In the genomic region with DNA sequence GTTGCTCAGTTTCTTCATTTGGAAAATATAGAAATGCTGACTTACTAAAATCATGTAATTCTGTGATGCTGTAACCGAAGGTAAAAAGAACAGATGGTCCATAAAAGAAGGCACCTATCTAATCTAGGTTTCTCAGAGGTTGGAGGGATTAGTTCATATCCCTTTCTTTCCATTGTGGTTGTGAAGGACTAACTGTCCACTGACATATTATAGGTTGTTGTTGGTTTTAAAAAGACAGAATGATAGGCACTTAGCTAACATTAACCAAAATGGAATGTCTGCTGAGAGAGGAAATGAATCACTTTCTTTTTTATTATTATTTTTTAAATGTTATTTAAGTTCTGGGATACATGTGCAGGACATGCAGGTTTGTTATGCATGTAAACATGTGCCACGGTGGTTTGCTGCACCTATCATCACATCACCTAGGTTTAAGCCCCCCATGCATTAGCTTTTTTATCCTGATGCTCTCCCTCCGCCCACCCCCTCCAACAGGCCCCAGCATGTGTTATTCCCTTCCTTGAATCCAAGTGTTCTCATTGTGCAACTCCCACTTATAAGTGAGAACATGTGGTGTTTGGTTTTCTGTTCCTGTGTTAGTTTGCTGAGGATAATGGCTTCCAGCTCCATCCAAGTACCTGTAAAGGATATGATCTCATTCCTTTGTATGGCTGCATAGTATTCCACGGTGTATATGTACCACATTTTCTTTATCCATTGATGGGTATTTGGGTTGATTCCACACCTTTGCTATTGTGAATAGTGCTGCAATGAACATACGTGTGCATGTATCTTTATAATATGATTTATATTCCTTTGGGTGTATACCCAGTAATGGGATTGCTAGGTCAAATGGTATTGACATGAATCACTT, we compare ENCODE assay signal across 2 cellular contexts.
TF ChIP-seq lines count a peak whose summit lies in the region.

No MANE protein-coding gene starts in this region.

TF ChIP-seq in SK-N-SH treated with all-trans-retinoic acid at 6 μM for 48 hours, 23 proteins besides CTCF, POLR2A, EP300 and RAD21:
- TF ChIP-seq, protein P1, sequence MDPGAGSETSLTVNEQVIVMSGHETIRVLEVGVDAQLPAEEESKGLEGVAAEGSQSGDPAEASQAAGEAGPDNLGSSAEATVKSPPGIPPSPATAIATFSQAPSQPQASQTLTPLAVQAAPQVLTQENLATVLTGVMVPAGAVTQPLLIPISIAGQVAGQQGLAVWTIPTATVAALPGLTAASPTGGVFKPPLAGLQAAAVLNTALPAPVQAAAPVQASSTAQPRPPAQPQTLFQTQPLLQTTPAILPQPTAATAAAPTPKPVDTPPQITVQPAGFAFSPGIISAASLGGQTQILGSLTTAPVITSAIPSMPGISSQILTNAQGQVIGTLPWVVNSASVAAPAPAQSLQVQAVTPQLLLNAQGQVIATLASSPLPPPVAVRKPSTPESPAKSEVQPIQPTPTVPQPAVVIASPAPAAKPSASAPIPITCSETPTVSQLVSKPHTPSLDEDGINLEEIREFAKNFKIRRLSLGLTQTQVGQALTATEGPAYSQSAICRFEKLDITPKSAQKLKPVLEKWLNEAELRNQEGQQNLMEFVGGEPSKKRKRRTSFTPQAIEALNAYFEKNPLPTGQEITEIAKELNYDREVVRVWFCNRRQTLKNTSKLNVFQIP (CRISPR knock-in tag; IDR thresholded peaks at IDR 0.05; ENCODE audit: borderline replicate concordance, low read depth): no peak
- TF ChIP-seq ZFP30 (CRISPR knock-in tag; IDR thresholded peaks at IDR 0.05) (no peak), ZNF8 (CRISPR knock-in tag; IDR thresholded peaks at IDR 0.05) (peak; percentile 77), GLIS3 (CRISPR knock-in tag; IDR thresholded peaks at IDR 0.05) (no peak)

TF ChIP-seq in SK-N-SH, 30 proteins besides CTCF, POLR2A, EP300 and RAD21 (continued from another document):
- TF ChIP-seq SIN3A (IDR thresholded peaks at IDR 0.05; ENCODE audit: borderline replicate concordance, low read depth, low read length) (no peak), MEF2A (IDR thresholded peaks at IDR 0.05; ENCODE audit: borderline replicate concordance, low read depth) (no peak), YY1 (IDR thresholded peaks at IDR 0.05; ENCODE audit: low read depth) (no peak), FOSL2 (IDR thresholded peaks at IDR 0.05; ENCODE audit: borderline replicate concordance, low read depth) (no peak), MXI1 (IDR thresholded peaks at IDR 0.05; ENCODE audit: low read depth, low read length) (no peak), GABPA (IDR thresholded peaks at IDR 0.05; ENCODE audit: low read depth) (no peak)
- TF ChIP-seq, protein P2, sequence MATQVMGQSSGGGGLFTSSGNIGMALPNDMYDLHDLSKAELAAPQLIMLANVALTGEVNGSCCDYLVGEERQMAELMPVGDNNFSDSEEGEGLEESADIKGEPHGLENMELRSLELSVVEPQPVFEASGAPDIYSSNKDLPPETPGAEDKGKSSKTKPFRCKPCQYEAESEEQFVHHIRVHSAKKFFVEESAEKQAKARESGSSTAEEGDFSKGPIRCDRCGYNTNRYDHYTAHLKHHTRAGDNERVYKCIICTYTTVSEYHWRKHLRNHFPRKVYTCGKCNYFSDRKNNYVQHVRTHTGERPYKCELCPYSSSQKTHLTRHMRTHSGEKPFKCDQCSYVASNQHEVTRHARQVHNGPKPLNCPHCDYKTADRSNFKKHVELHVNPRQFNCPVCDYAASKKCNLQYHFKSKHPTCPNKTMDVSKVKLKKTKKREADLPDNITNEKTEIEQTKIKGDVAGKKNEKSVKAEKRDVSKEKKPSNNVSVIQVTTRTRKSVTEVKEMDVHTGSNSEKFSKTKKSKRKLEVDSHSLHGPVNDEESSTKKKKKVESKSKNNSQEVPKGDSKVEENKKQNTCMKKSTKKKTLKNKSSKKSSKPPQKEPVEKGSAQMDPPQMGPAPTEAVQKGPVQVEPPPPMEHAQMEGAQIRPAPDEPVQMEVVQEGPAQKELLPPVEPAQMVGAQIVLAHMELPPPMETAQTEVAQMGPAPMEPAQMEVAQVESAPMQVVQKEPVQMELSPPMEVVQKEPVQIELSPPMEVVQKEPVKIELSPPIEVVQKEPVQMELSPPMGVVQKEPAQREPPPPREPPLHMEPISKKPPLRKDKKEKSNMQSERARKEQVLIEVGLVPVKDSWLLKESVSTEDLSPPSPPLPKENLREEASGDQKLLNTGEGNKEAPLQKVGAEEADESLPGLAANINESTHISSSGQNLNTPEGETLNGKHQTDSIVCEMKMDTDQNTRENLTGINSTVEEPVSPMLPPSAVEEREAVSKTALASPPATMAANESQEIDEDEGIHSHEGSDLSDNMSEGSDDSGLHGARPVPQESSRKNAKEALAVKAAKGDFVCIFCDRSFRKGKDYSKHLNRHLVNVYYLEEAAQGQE (IDR thresholded peaks at IDR 0.05; ENCODE audit: low read depth, low read length): no peak
- TF ChIP-seq, protein P3, sequence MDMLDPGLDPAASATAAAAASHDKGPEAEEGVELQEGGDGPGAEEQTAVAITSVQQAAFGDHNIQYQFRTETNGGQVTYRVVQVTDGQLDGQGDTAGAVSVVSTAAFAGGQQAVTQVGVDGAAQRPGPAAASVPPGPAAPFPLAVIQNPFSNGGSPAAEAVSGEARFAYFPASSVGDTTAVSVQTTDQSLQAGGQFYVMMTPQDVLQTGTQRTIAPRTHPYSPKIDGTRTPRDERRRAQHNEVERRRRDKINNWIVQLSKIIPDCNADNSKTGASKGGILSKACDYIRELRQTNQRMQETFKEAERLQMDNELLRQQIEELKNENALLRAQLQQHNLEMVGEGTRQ (IDR thresholded peaks at IDR 0.05; ENCODE audit: borderline replicate concordance, low read depth, low read length): no peak
